Comparison of ENCODE assay signal across 10 cellular contexts in the genomic region with DNA sequence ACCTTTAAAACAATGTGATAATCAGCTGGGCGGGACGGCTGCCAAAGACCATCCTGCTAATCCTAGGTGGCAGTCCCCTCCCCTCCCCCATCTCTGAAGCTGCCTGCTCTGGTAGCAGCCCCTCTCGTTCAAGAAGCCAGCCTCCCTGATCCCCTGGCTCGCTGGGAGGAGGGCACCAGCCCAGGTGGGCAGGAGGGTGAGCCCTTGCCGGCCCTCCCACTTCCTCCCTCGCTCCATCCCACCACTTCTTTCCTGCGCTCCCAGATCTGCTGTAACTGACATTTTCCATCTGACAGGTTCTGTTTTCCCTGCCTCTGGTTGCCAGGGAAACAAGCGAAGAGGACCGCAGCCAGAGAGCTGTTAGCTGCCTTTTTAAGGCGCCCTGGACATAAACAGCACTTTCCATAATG.
DNase-seq lines count a peak whose midpoint lies in the region; ATAC-seq, FAIRE-seq and TF ChIP-seq lines count a peak whose summit lies in the region.
"Had no signal": no experiment of that assay in that cellular context is flagged by ENCODE, and none has a peak within 500 bp of the region (broad histone marks: within the 10 kb centered on the region; RNA-seq: fewer than 3 reads in every experiment).

No MANE protein-coding gene starts in this region.

- H3K9me3 ChIP-seq in K562 (replicated peaks; ENCODE audit: control insufficient read depth, insufficient read depth, low read depth, low read length): no peaks in the 10 kb centered on the region

- no peaks in the 10 kb centered on the region for H3K4me1 ChIP-seq in K562 (replicated peaks in 1 of 2; ENCODE audit: control insufficient read depth in 2 of 2, insufficient read depth in 2 of 2, low read length in 2 of 2)

- no TSS peak for BruUV-seq in K562 (replicated peaks; lab: Mats Ljungman, UMichigan)

- intact Hi-C loops in K562 (cut with micrococcal nuclease): no loop called here

- no peak for TF ChIP-seq EP300 in K562 (IDR thresholded peaks at IDR 0.05; ENCODE audit: low read length)

- TF ChIP-seq CTCF in K562 (IDR thresholded peaks at IDR 0.05 in 2 of 3, conservative IDR thresholded peaks at IDR 0.05 in 1 of 3; ENCODE audit: insufficient read depth in 2 of 3, low read depth in 1 of 3, low read length in 3 of 3): no peak

- peaks cover 2% of the 10 kb centered on the region for H3K9me1 ChIP-seq in K562 (ENCODE audit: control insufficient read depth, insufficient read depth, low read length)

- H3K4me2 ChIP-seq in K562 (ENCODE audit: insufficient read depth, low read length): no peak overlapping the region

- no peaks in the 10 kb centered on the region for H3K36me3 ChIP-seq in K562 (ENCODE audit: control insufficient read depth, insufficient read depth, low read length)

- no peak for TF ChIP-seq RAD21 in K562 (CRISPR knock-in tag; conservative IDR thresholded peaks at IDR 0.05 in 1 of 2, IDR thresholded peaks at IDR 0.05 in 1 of 2)

- H3K27me3 ChIP-seq in K562 (ENCODE audit: control insufficient read depth in 2 of 2, insufficient read depth in 2 of 2, low read length in 2 of 2): peaks cover 53 to 72% of the 10 kb centered on the region in 2 experiments

- no peaks in the 10 kb centered on the region for H3K79me2 ChIP-seq in K562 (ENCODE audit: control insufficient read depth, insufficient read depth, low read length)

- no peak for FAIRE-seq in K562 (lab: Jason Lieb, UNC)

- peak; percentile 65 for DNase-seq in Ammon's horn (ENCODE audit: low spot score)
- peak; percentile 6 for DNase-seq in NCI-H146 treated with DMSO at 0.1 percent for 48 hours (lab: John Stamatoyannopoulos, UW; ENCODE audit: unreplicated experiment)
- DNase-seq in K562 (ENCODE audit: extremely low read depth in 1 of 4, low spot score in 3 of 4): no peak
- peak; percentile 15 for DNase-seq in kidney tubule cell (ENCODE audit: low spot score)
- no peak for DNase-seq in activated naive CD4-positive, alpha-beta T cell (lab: John Stamatoyannopoulos, UW)
- DNase-seq: AML-193; effector memory CD4-positive, alpha-beta T cell had no signal

- H3K27ac ChIP-seq in K562 (ENCODE audit: extremely low read depth, low read depth, low read length): no peak overlapping the region

- POLR2A ChIA-PET in K562 (lab: Yijun Ruan, JAX): interaction anchor here (0.7 kb wide), 1 partner anchor 385 kb away, joined by 4 read pairs; no protein-coding TSS in a partner anchor

- 3% methylated on average over 10 of the region's 10 CpGs for WGBS in K562 (ENCODE audit: insufficient coverage, low coverage, missing lambda C conversion rate)

- CTCF ChIA-PET in K562 (lab: Yijun Ruan, JAX; ENCODE audit: low intra/inter-chr PET ratio): no interaction called here

- TF ChIP-seq POLR2A in K562 (conservative IDR thresholded peaks at IDR 0.05): no peak

- in situ Hi-C loops in K562 (cut with MboI): no loop called here

- H4K20me1 ChIP-seq in K562 (replicated peaks; ENCODE audit: control insufficient read depth, insufficient read depth, low read length): peaks cover 3% of the 10 kb centered on the region; the same call in 1 of the 2 replicates

- no peak overlapping the region for H2AFZ ChIP-seq in K562 (ENCODE audit: low read depth, low read length)

- H3K9ac ChIP-seq in K562 (ENCODE audit: insufficient read depth in 1 of 2, low read depth in 2 of 2, low read length in 2 of 2): no peak overlapping the region

- no peak overlapping the region for H3K4me3 ChIP-seq in K562

- ATAC-seq in K562 (no peak), GM19455 (IDR thresholded peaks at IDR 0.05; ENCODE audit: unreplicated experiment) (no peak), GM21786 (IDR thresholded peaks at IDR 0.05; ENCODE audit: unreplicated experiment) (no peak), HG02840 (IDR thresholded peaks at IDR 0.05; ENCODE audit: low FRiP score, unreplicated experiment) (no peak)

TF ChIP-seq in K562, 482 proteins besides CTCF, POLR2A, EP300 and RAD21:
- TF ChIP-seq MCM7 (IDR thresholded peaks at IDR 0.05): no peak
- TF ChIP-seq ZNF696 (CRISPR knock-in tag; conservative IDR thresholded peaks at IDR 0.05): no peak
- TF ChIP-seq RFX1 (IDR thresholded peaks at IDR 0.05): peak; percentile 57
- TF ChIP-seq, protein P1, sequence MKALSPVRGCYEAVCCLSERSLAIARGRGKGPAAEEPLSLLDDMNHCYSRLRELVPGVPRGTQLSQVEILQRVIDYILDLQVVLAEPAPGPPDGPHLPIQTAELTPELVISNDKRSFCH (CRISPR knock-in tag; IDR thresholded peaks at IDR 0.05): no peak
- TF ChIP-seq, protein P1 (tag; IDR thresholded peaks at IDR 0.05): 0 out of 2 replicates have a peak, but pooled peaks have one; percentile 56
- no peak for TF ChIP-seq ZNF41 (CRISPR knock-in tag; conservative IDR thresholded peaks at IDR 0.05)
- no peak for TF ChIP-seq HDGF (IDR thresholded peaks at IDR 0.05)
- no peak for TF ChIP-seq XRCC4 (IDR thresholded peaks at IDR 0.05; ENCODE audit: extremely low read depth, insufficient read depth, insufficient read length)

Comparison
In these comparisons a context has a peak if more than half of its experiments do, and no peak if none do; other contexts are left out.
1. DNase-seq: peak in Ammon's horn (single experiment), NCI-H146 treated with DMSO at 0.1 percent for 48 hours (single experiment) and kidney tubule cell (single experiment); none in K562 (0 of 4) and activated naive CD4-positive, alpha-beta T cell (0 of 4).